ENCODE assay signal across 32 cellular contexts in genomic region chr3:64251019-64251418, GRCh38. TPM values are rescaled to one million over a fixed set of nuclear protein-coding genes. Genes with fewer than 3 reads are reported as not detected.
"Had no signal": no experiment of that assay in that cellular context is flagged by ENCODE, and none has a peak within 500 bp of the region (broad histone marks: within the 10 kb centered on the region; RNA-seq: fewer than 3 reads in every experiment).

No MANE protein-coding gene starts in this region.

- H3K4me3 ChIP-seq: adrenal gland, body of pancreas, esophagus squamous epithelium, heart right ventricle had no signal

- H3K36me3 ChIP-seq: adrenal gland, esophagus squamous epithelium had no signal

- H3K36me3 Mint-ChIP-seq: activated naive CD4-positive, alpha-beta T cell treated with anti-CD3 and anti-CD28 coated beads, Interleukin-2, amount 50 U/mL, for 24 hours; activated naive CD8-positive, alpha-beta T cell treated with anti-CD3 and anti-CD28 coated beads for 36 hours had no signal

- H3K27ac Mint-ChIP-seq: activated B cell treated with CpG ODN at 0.5 μM for 24 hours; activated CD8-positive, alpha-beta T cell treated with anti-CD3 and anti-CD28 coated beads for 36 hours; activated naive CD4-positive, alpha-beta T cell treated with anti-CD3 and anti-CD28 coated beads for 36 hours; activated naive CD4-positive, alpha-beta T cell treated with anti-CD3 and anti-CD28 coated beads, Interleukin-2, amount 50 U/mL, for 24 hours; activated naive CD8-positive, alpha-beta T cell treated with anti-CD3 and anti-CD28 coated beads for 36 hours; activated naive CD8-positive, alpha-beta T cell treated with anti-CD3 and anti-CD28 coated beads, Interleukin-2, amount 50 U/mL, for 24 hours; activated T-helper 2 cell treated with anti-CD3 and anti-CD28 coated beads, Interferon-gamma antibody, Interleukin-2, Interleukin-4, amounts not matched to agents 10 μg/mL and 5 μg/mL and 100 μg/mL, durations not matched to agents 14 hours and 24 hours and 36 hours; effector memory CD8-positive, alpha-beta T cell; T-helper 17 cell; T-helper 2 cell treated with Interferon-gamma antibody and Interleukin-4, amounts not matched to agents 5 μg/mL and 100 μg/mL, for 36 hours had no signal

- H3K4me3 Mint-ChIP-seq: activated B cell treated with CpG ODN at 0.5 μM for 24 hours; activated CD8-positive, alpha-beta T cell treated with anti-CD3 and anti-CD28 coated beads for 36 hours; activated naive CD4-positive, alpha-beta T cell treated with anti-CD3 and anti-CD28 coated beads for 36 hours; activated naive CD4-positive, alpha-beta T cell treated with anti-CD3 and anti-CD28 coated beads, Interleukin-2, amount 50 U/mL, for 24 hours; activated naive CD8-positive, alpha-beta T cell treated with anti-CD3 and anti-CD28 coated beads for 36 hours; activated naive CD8-positive, alpha-beta T cell treated with anti-CD3 and anti-CD28 coated beads, Interleukin-2, amount 50 U/mL, for 24 hours; activated T-cell treated with anti-CD3 and anti-CD28 coated beads, Interleukin-2, amount 50 U/mL, for 4 hours; effector memory CD8-positive, alpha-beta T cell; T-helper 17 cell; T-helper 2 cell treated with Interferon-gamma antibody and Interleukin-4, amounts not matched to agents 5 μg/mL and 100 μg/mL, for 36 hours had no signal

- DNase-seq: activated B cell treated with CpG ODN at 0.5 μM for 24 hours; activated CD4-positive, alpha-beta T cell treated with anti-CD3 and anti-CD28 coated beads for 48 hours; activated CD4-positive, alpha-beta T cell treated with anti-CD3 and anti-CD28 coated beads, Interleukin-2, amount 50 U/mL, for 1 hour; activated CD4-positive, alpha-beta T cell treated with anti-CD3 and anti-CD28 coated beads, Interleukin-2, amount 50 U/mL, for 48 hours; activated CD8-positive, alpha-beta memory T cell treated with anti-CD3 and anti-CD28 coated beads for 24 hours; activated CD8-positive, alpha-beta T cell treated with anti-CD3 and anti-CD28 coated beads for 36 hours; activated effector memory CD4-positive, alpha-beta T cell treated with anti-CD3 and anti-CD28 coated beads, Interleukin-2, amount 50 U/mL, for 16 hours; activated naive CD4-positive, alpha-beta T cell treated with anti-CD3 and anti-CD28 coated beads for 36 hours; activated naive CD8-positive, alpha-beta T cell treated with anti-CD3 and anti-CD28 coated beads for 36 hours; activated naive CD8-positive, alpha-beta T cell treated with anti-CD3 and anti-CD28 coated beads, Interleukin-2, amount 50 U/mL, for 24 hours; activated T-cell treated with anti-CD3 and anti-CD28 coated beads, Interleukin-2, amount 50 U/mL, for 4 hours; adrenal gland; anterior cingulate cortex; body of pancreas; caudate nucleus; cortex of kidney; dermis blood vessel endothelial cell; effector CD4-positive, alpha-beta T cell; effector memory CD8-positive, alpha-beta T cell; erythroblast; esophagus squamous epithelium; heart right ventricle; T-helper 1 cell; T-helper 17 cell; T1000; WERI-Rb-1 had no signal

- H3K27me3 Mint-ChIP-seq: activated B cell treated with CpG ODN at 0.5 μM for 24 hours had no signal

- H3K9me3 ChIP-seq: adrenal gland, body of pancreas, esophagus squamous epithelium, heart right ventricle had no signal

- ATAC-seq: activated CD4-positive, CD25-positive, alpha-beta regulatory T cell treated with anti-CD3 and anti-CD28 coated beads, Interleukin-2, amount 50 U/mL, for 24 hours; activated CD8-positive, alpha-beta T cell treated with anti-CD3 and anti-CD28 coated beads for 36 hours; activated naive CD8-positive, alpha-beta T cell treated with anti-CD3 and anti-CD28 coated beads, Interleukin-2, amount 50 U/mL, for 24 hours; activated T-cell treated with anti-CD3 and anti-CD28 coated beads, Interleukin-2, amount 50 U/mL, for 4 hours; body of pancreas; effector memory CD8-positive, alpha-beta T cell; heart right ventricle; T-helper 17 cell had no signal

- H3K27me3 ChIP-seq: adrenal gland, body of pancreas, esophagus squamous epithelium, heart right ventricle had no signal

- H3K4me1 Mint-ChIP-seq: activated B cell treated with CpG ODN at 0.5 μM for 24 hours; activated naive CD4-positive, alpha-beta T cell treated with anti-CD3 and anti-CD28 coated beads, Interleukin-2, amount 50 U/mL, for 24 hours; activated naive CD8-positive, alpha-beta T cell treated with anti-CD3 and anti-CD28 coated beads for 36 hours; activated naive CD8-positive, alpha-beta T cell treated with anti-CD3 and anti-CD28 coated beads, Interleukin-2, amount 50 U/mL, for 24 hours; T-helper 17 cell had no signal

- H3K9me3 Mint-ChIP-seq: activated B cell treated with CpG ODN at 0.5 μM for 24 hours; activated CD8-positive, alpha-beta T cell treated with anti-CD3 and anti-CD28 coated beads for 36 hours; activated naive CD4-positive, alpha-beta T cell treated with anti-CD3 and anti-CD28 coated beads for 36 hours; activated naive CD4-positive, alpha-beta T cell treated with anti-CD3 and anti-CD28 coated beads, Interleukin-2, amount 50 U/mL, for 24 hours; activated T-cell treated with anti-CD3 and anti-CD28 coated beads, Interleukin-2, amount 50 U/mL, for 4 hours; activated T-helper 2 cell treated with anti-CD3 and anti-CD28 coated beads, Interferon-gamma antibody, Interleukin-2, Interleukin-4, amounts not matched to agents 10 μg/mL and 5 μg/mL and 100 μg/mL, durations not matched to agents 14 hours and 24 hours and 36 hours; effector memory CD8-positive, alpha-beta T cell; T-helper 2 cell treated with Interferon-gamma antibody and Interleukin-4, amounts not matched to agents 5 μg/mL and 100 μg/mL, for 36 hours had no signal

- FAIRE-seq: colon, frontal cortex had no signal

- H3K27ac ChIP-seq: adrenal gland, body of pancreas, esophagus squamous epithelium, heart right ventricle, WERI-Rb-1 had no signal

RNA-seq across cellular contexts. Expression of gene PRICKLE2, which starts 25.8 kb away (rescaled TPM):
- total RNA-seq: activated CD8-positive, alpha-beta T cell treated with anti-CD3 and anti-CD28 coated beads for 36 hours; activated naive CD8-positive, alpha-beta T cell treated with anti-CD3 and anti-CD28 coated beads for 36 hours; activated T-cell treated with anti-CD3 and anti-CD28 coated beads, Interleukin-2, amount 50 U/mL, for 4 hours; activated T-helper 2 cell treated with anti-CD3 and anti-CD28 coated beads, Interferon-gamma antibody, Interleukin-2, Interleukin-4, amounts not matched to agents 10 μg/mL and 5 μg/mL and 100 μg/mL, durations not matched to agents 14 hours and 24 hours and 36 hours had no signal
